17 cellular contexts compared by ENCODE assay signal in genomic region chr3:195692361-195692700, GRCh38. TPM values are rescaled to one million over a fixed set of nuclear protein-coding genes. Genes with fewer than 3 reads are reported as not detected.
DNase-seq lines count a peak whose midpoint lies in the region; ATAC-seq lines count a peak whose summit lies in the region.
"Had no signal": no experiment of that assay in that cellular context is flagged by ENCODE, and none has a peak within 500 bp of the region (broad histone marks: within the 10 kb centered on the region; RNA-seq: fewer than 3 reads in every experiment).

No MANE protein-coding gene starts in this region.

- CTCF ChIA-PET in activated CD4-positive, alpha-beta T cell treated with anti-CD3 and anti-CD28 coated beads, Interleukin-2, amount 10 ng/mL, durations not matched to agents 7 days and 5 days (lab: Charles Lee): interaction anchor here (0.8 to 1.3 kb wide), 3 partner anchors 12 to 55 kb away, joined by 3 to 4 read pairs (median 3); no protein-coding TSS in a partner anchor

- H3K27me3 Mint-ChIP-seq in activated CD4-positive, alpha-beta T cell treated with anti-CD3 and anti-CD28 coated beads, Interleukin-2, amount 10 ng/mL, durations not matched to agents 24 days and 14 days: no peaks in the 10 kb centered on the region
- no peaks in the 10 kb centered on the region for H3K27me3 Mint-ChIP-seq in activated CD4-positive, alpha-beta T cell treated with anti-CD3 and anti-CD28 coated beads, Interleukin-2, amount 10 ng/mL, durations not matched to agents 7 days and 5 days
- H3K27me3 Mint-ChIP-seq in activated naive CD8-positive, alpha-beta T cell treated with anti-CD3 and anti-CD28 coated beads, Interleukin-2, amount 50 U/mL, for 24 hours: no peaks in the 10 kb centered on the region
- H3K27me3 Mint-ChIP-seq: type B pancreatic cell had no signal

- H3K4me1 ChIP-seq in effector memory CD4-positive, alpha-beta T cell (ENCODE audit: control insufficient read depth, insufficient read depth, low read length, poor library complexity, severe bottlenecking): no peaks in the 10 kb centered on the region

- no peak overlapping the region for H3K4me3 ChIP-seq in effector memory CD4-positive, alpha-beta T cell (ENCODE audit: insufficient read depth, low read depth, low read length, poor library complexity, severe bottlenecking)

- no peaks in the 10 kb centered on the region for H3K27me3 ChIP-seq in effector memory CD4-positive, alpha-beta T cell (replicated peaks; ENCODE audit: control insufficient read depth, insufficient read depth, low read length, poor library complexity, severe bottlenecking)

- in situ Hi-C loops in G401 (cut with HindIII; ENCODE audit: low sequenced_read_pairs): no loop called here

- intact Hi-C loops in activated CD4-positive, alpha-beta T cell treated with anti-CD3 and anti-CD28 coated beads, Interleukin-2, amount 10 ng/mL, durations not matched to agents 24 days and 14 days (cut with micrococcal nuclease): no loop called here
- intact Hi-C loops in posterior vena cava (cut with DNase I): no loop called here

- H3K4me1 Mint-ChIP-seq in activated CD4-positive, alpha-beta T cell treated with anti-CD3 and anti-CD28 coated beads, Interleukin-2, amount 10 ng/mL, durations not matched to agents 24 days and 14 days: peaks cover 32% of the 10 kb centered on the region
- peaks cover 9% of the 10 kb centered on the region for H3K4me1 Mint-ChIP-seq in activated CD4-positive, alpha-beta T cell treated with anti-CD3 and anti-CD28 coated beads, Interleukin-2, amount 10 ng/mL, durations not matched to agents 7 days and 5 days
- H3K4me1 Mint-ChIP-seq in activated naive CD8-positive, alpha-beta T cell treated with anti-CD3 and anti-CD28 coated beads, Interleukin-2, amount 50 U/mL, for 24 hours: peaks cover 29% of the 10 kb centered on the region

- no peak for ATAC-seq in activated naive CD8-positive, alpha-beta T cell treated with anti-CD3 and anti-CD28 coated beads, Interleukin-2, amount 50 U/mL, for 24 hours
- ATAC-seq in GM18909 (IDR thresholded peaks at IDR 0.05; ENCODE audit: poor library complexity, unreplicated experiment): no peak
- ATAC-seq in activated CD4-positive, CD25-positive, alpha-beta regulatory T cell treated with anti-CD3 and anti-CD28 coated beads, Interleukin-2, amount 50 U/mL, for 24 hours: no peak

- POLR2A ChIA-PET in activated CD4-positive, alpha-beta T cell treated with anti-CD3 and anti-CD28 coated beads, Interleukin-2, amount 10 ng/mL, durations not matched to agents 7 days and 5 days (lab: Charles Lee): no interaction called here

- DNase-seq in activated CD4-positive, alpha-beta T cell treated with anti-CD3 and anti-CD28 coated beads, Interleukin-2, amount 10 ng/mL, durations not matched to agents 24 days and 14 days: no peak
- no peak for DNase-seq in activated CD4-positive, alpha-beta T cell treated with anti-CD3 and anti-CD28 coated beads, Interleukin-2, amount 10 ng/mL, durations not matched to agents 7 days and 5 days
- DNase-seq in G401 (ENCODE audit: low spot score): peak; percentile 60
- no peak for DNase-seq in activated naive CD8-positive, alpha-beta T cell treated with anti-CD3 and anti-CD28 coated beads, Interleukin-2, amount 50 U/mL, for 24 hours
- DNase-seq in posterior vena cava (ENCODE audit: low spot score): peak; percentile 50
- no peak for DNase-seq in effector memory CD4-positive, alpha-beta T cell
- DNase-seq: activated CD4-positive, alpha-beta T cell treated with anti-CD3 and anti-CD28 coated beads for 48 hours; activated T-cell treated with anti-CD3 and anti-CD28 coated beads, Interleukin-2, amount 50 U/mL, for 1 hour; anterior cingulate cortex; cerebellar nuclear complex; NCI-H1417 treated with DMSO at 0.1 percent for 48 hours; NCI-H524; nucleus accumbens; stimulated activated naive CD4-positive, alpha-beta T cell treated with Interleukin-2 at 50 U/mL for 16 hours had no signal

- no peaks in the 10 kb centered on the region for H3K9me3 ChIP-seq in effector memory CD4-positive, alpha-beta T cell (ENCODE audit: control insufficient read depth, low read length)

- peak overlapping the region; percentile 92 for H3K27ac Mint-ChIP-seq in activated CD4-positive, alpha-beta T cell treated with anti-CD3 and anti-CD28 coated beads, Interleukin-2, amount 10 ng/mL, durations not matched to agents 24 days and 14 days
- H3K27ac Mint-ChIP-seq in activated CD4-positive, alpha-beta T cell treated with anti-CD3 and anti-CD28 coated beads, Interleukin-2, amount 10 ng/mL, durations not matched to agents 7 days and 5 days: no peak overlapping the region
- peak overlapping the region; percentile 73 for H3K27ac Mint-ChIP-seq in activated naive CD8-positive, alpha-beta T cell treated with anti-CD3 and anti-CD28 coated beads, Interleukin-2, amount 50 U/mL, for 24 hours
- H3K27ac Mint-ChIP-seq: type B pancreatic cell had no signal

- peaks cover 16% of the 10 kb centered on the region for H3K36me3 ChIP-seq in effector memory CD4-positive, alpha-beta T cell (ENCODE audit: control insufficient read depth, insufficient read depth, low read length)

- H3K9me3 Mint-ChIP-seq in activated CD4-positive, alpha-beta T cell treated with anti-CD3 and anti-CD28 coated beads, Interleukin-2, amount 10 ng/mL, durations not matched to agents 24 days and 14 days: no peaks in the 10 kb centered on the region
- no peaks in the 10 kb centered on the region for H3K9me3 Mint-ChIP-seq in activated CD4-positive, alpha-beta T cell treated with anti-CD3 and anti-CD28 coated beads, Interleukin-2, amount 10 ng/mL, durations not matched to agents 7 days and 5 days
- peaks cover 4% of the 10 kb centered on the region for H3K9me3 Mint-ChIP-seq in activated naive CD8-positive, alpha-beta T cell treated with anti-CD3 and anti-CD28 coated beads, Interleukin-2, amount 50 U/mL, for 24 hours

- no peak overlapping the region for H3K27ac ChIP-seq in effector memory CD4-positive, alpha-beta T cell (ENCODE audit: insufficient read depth, low read length, poor library complexity, severe bottlenecking)

- peaks cover 61% of the 10 kb centered on the region for H3K36me3 Mint-ChIP-seq in activated CD4-positive, alpha-beta T cell treated with anti-CD3 and anti-CD28 coated beads, Interleukin-2, amount 10 ng/mL, durations not matched to agents 24 days and 14 days (ENCODE audit: low read depth)
- H3K36me3 Mint-ChIP-seq in activated CD4-positive, alpha-beta T cell treated with anti-CD3 and anti-CD28 coated beads, Interleukin-2, amount 10 ng/mL, durations not matched to agents 7 days and 5 days (ENCODE audit: low read depth): peaks cover 42% of the 10 kb centered on the region
- H3K36me3 Mint-ChIP-seq in activated naive CD8-positive, alpha-beta T cell treated with anti-CD3 and anti-CD28 coated beads, Interleukin-2, amount 50 U/mL, for 24 hours (ENCODE audit: low read depth): peaks cover 44% of the 10 kb centered on the region

- H3K4me3 Mint-ChIP-seq in activated CD4-positive, alpha-beta T cell treated with anti-CD3 and anti-CD28 coated beads, Interleukin-2, amount 10 ng/mL, durations not matched to agents 24 days and 14 days: peak overlapping the region; percentile 41
- H3K4me3 Mint-ChIP-seq in activated CD4-positive, alpha-beta T cell treated with anti-CD3 and anti-CD28 coated beads, Interleukin-2, amount 10 ng/mL, durations not matched to agents 7 days and 5 days: no peak overlapping the region
- peak overlapping the region; percentile 21 for H3K4me3 Mint-ChIP-seq in activated naive CD8-positive, alpha-beta T cell treated with anti-CD3 and anti-CD28 coated beads, Interleukin-2, amount 50 U/mL, for 24 hours
- H3K4me3 Mint-ChIP-seq: type B pancreatic cell had no signal

RNA-seq across cellular contexts. Expression of gene MUC20, which starts 28.4 kb away (rescaled TPM):
- total RNA-seq in activated CD4-positive, alpha-beta T cell treated with anti-CD3 and anti-CD28 coated beads, Interleukin-2, amount 10 ng/mL, durations not matched to agents 24 days and 14 days: 2.9 and 3.7 TPM in 2 replicates
- 1 to 10 TPM; 1.2 to 1.4 TPM for total RNA-seq in activated CD4-positive, alpha-beta T cell treated with anti-CD3 and anti-CD28 coated beads, Interleukin-2, amount 10 ng/mL, durations not matched to agents 7 days and 5 days
- total RNA-seq in G401 (2014; rRNA removed; shearing (Covaris generic)): 1.7 and 4.7 TPM in 2 replicates
- total RNA-seq in posterior vena cava: 1 to 10 TPM; 3.8 to 9.4 TPM

Comparison
In these comparisons a context has a peak if more than half of its experiments do, and no peak if none do; other contexts are left out.
1. DNase-seq: peak in G401 (single experiment) and posterior vena cava (single experiment); none in activated CD4-positive, alpha-beta T cell treated with anti-CD3 and anti-CD28 coated beads, Interleukin-2, amount 10 ng/mL, durations not matched to agents 24 days and 14 days (single experiment), activated CD4-positive, alpha-beta T cell treated with anti-CD3 and anti-CD28 coated beads, Interleukin-2, amount 10 ng/mL, durations not matched to agents 7 days and 5 days (single experiment), activated naive CD8-positive, alpha-beta T cell treated with anti-CD3 and anti-CD28 coated beads, Interleukin-2, amount 50 U/mL, for 24 hours (single experiment) and effector memory CD4-positive, alpha-beta T cell (0 of 3).